In the genomic region with DNA sequence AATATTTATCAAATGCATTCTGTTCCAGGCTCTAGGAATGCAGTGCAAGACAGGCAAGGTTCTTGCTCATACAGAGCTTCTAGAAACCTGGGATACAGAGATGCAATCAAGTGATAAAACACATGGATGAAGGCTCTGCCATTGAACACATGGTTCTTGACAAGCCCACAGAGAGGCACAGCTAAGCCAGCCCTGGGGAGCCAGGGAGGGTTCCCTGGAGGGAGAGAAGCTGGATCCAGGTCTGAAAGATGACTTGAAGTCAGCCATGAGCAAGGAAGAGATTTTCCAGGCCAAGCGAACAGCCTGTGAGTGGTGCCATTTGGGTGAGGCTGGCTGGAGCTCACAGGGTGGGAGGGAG, we compare ENCODE assay signal across 8 cellular contexts.
A peak's percentile ranks its signal among the peaks of the same experiment; 100 is the strongest.
DNase-seq lines count a peak whose midpoint lies in the region; TF ChIP-seq lines count a peak whose summit lies in the region.

No MANE protein-coding gene starts in this region.

- H3K4me1 Mint-ChIP-seq in neural progenitor cell: peaks cover 70% of the 10 kb centered on the region

- peak overlapping the region; percentile 77 for H3K4me3 Mint-ChIP-seq in neural progenitor cell

- no peaks in the 10 kb centered on the region for H3K9me3 Mint-ChIP-seq in neural progenitor cell

- no peaks in the 10 kb centered on the region for H3K79me2 ChIP-seq in neural progenitor cell (ENCODE audit: low read depth)

- H3K4me1 ChIP-seq in BLaER1 (peaks cover 61% of the 10 kb centered on the region), NT2/D1 (ENCODE audit: insufficient read depth, insufficient read length) (peaks cover 22% of the 10 kb centered on the region), endocrine pancreas (ENCODE audit: control insufficient read depth, insufficient read depth, low read length) (no peaks in the 10 kb centered on the region), neural progenitor cell (peaks cover 23% of the 10 kb centered on the region)

- H3K4me2 ChIP-seq in BLaER1 (peak overlapping the region; percentile 98), neural progenitor cell (peak overlapping the region; percentile 74)

- H3K27ac Mint-ChIP-seq in neural progenitor cell: peak overlapping the region; percentile 80

- peak overlapping the region; percentile 31; the same call in 1 of the 2 replicates for H3K27ac ChIP-seq in BLaER1
- no peak overlapping the region for H3K27ac ChIP-seq in neural progenitor cell

- H3K4me3 ChIP-seq in BLaER1 (peak overlapping the region; percentile 55), NT2/D1 (ENCODE audit: insufficient read length, low read depth) (peak overlapping the region; percentile 5), endocrine pancreas (ENCODE audit: control insufficient read depth, insufficient read depth, low read length) (peak overlapping the region; percentile 79), neural progenitor cell (peak overlapping the region; percentile 37), H7 (ENCODE audit: insufficient read depth, low read depth, low read length) (no peak overlapping the region)

- peak overlapping the region; percentile 41 for H3K9ac ChIP-seq in BLaER1
- H3K9ac ChIP-seq in NT2/D1 (ENCODE audit: insufficient read length, low read depth): peak overlapping the region; percentile 47
- no peak overlapping the region for H3K9ac ChIP-seq in endocrine pancreas (ENCODE audit: control insufficient read depth, insufficient read depth, low read length)
- H3K9ac ChIP-seq in neural progenitor cell: no peak overlapping the region

- H2AFZ ChIP-seq in neural progenitor cell (replicated peaks): no peak overlapping the region

- DNase-seq in NT2/D1 (ENCODE audit: low read depth, low spot score): no peak
- no peak for DNase-seq in neural progenitor cell (ENCODE audit: low spot score)
- no peak for DNase-seq in H7
- no peak for DNase-seq in inferior parietal cortex (ENCODE audit: extremely low spot score)
- no peak for DNase-seq in NCI-H82 treated with DMSO at 0.1 percent for 48 hours (lab: John Stamatoyannopoulos, UW; ENCODE audit: unreplicated experiment)
- DNase-seq in putamen (ENCODE audit: low spot score): no peak

- H3K9me3 ChIP-seq in BLaER1 (no peaks in the 10 kb centered on the region), NT2/D1 (ENCODE audit: insufficient read depth, low read length) (no peaks in the 10 kb centered on the region), endocrine pancreas (ENCODE audit: control insufficient read depth, low read length) (no peaks in the 10 kb centered on the region), neural progenitor cell (ENCODE audit: low read depth) (no peaks in the 10 kb centered on the region)

- H3K36me3 ChIP-seq in BLaER1 (no peaks in the 10 kb centered on the region), NT2/D1 (ENCODE audit: insufficient read depth, insufficient read length, low read length) (no peaks in the 10 kb centered on the region), endocrine pancreas (ENCODE audit: control insufficient read depth, insufficient read depth, low read length) (no peaks in the 10 kb centered on the region), neural progenitor cell (no peaks in the 10 kb centered on the region), H7 (replicated peaks; ENCODE audit: control insufficient read depth, insufficient read depth, low read length) (no peaks in the 10 kb centered on the region)

- H3K27me3 Mint-ChIP-seq in neural progenitor cell (ENCODE audit: insufficient read depth, low read depth): peaks cover 17% of the 10 kb centered on the region

- H4K20me1 ChIP-seq in BLaER1: peaks cover 11% of the 10 kb centered on the region; the same call in 1 of the 2 replicates
- no peaks in the 10 kb centered on the region for H4K20me1 ChIP-seq in neural progenitor cell (ENCODE audit: low read depth)

- no peak for TF ChIP-seq CTCF in neural progenitor cell (IDR thresholded peaks at IDR 0.05)

- H3F3A ChIP-seq in neural progenitor cell (ENCODE audit: low read depth): peaks cover 29% of the 10 kb centered on the region

- H3K27me3 ChIP-seq in BLaER1: no peaks in the 10 kb centered on the region
- H3K27me3 ChIP-seq in NT2/D1 (ENCODE audit: insufficient read depth, insufficient read length): peaks cover 12% of the 10 kb centered on the region
- no peaks in the 10 kb centered on the region for H3K27me3 ChIP-seq in endocrine pancreas (ENCODE audit: control insufficient read depth, insufficient read depth, low read length)
- H3K27me3 ChIP-seq in neural progenitor cell: no peaks in the 10 kb centered on the region
- H3K27me3 ChIP-seq in H7 (ENCODE audit: control insufficient read depth, insufficient read depth, low read length): no peaks in the 10 kb centered on the region

- H3K36me3 Mint-ChIP-seq in neural progenitor cell: no peaks in the 10 kb centered on the region

Comparison
In these comparisons a context has a peak if more than half of its experiments do, and no peak if none do; other contexts are left out.
1. H3K9ac ChIP-seq: peak in BLaER1 (single experiment) and NT2/D1 (single experiment); none in endocrine pancreas (single experiment) and neural progenitor cell (single experiment).